Comparison of ENCODE assay signal across 21 cellular contexts in the genomic region with DNA sequence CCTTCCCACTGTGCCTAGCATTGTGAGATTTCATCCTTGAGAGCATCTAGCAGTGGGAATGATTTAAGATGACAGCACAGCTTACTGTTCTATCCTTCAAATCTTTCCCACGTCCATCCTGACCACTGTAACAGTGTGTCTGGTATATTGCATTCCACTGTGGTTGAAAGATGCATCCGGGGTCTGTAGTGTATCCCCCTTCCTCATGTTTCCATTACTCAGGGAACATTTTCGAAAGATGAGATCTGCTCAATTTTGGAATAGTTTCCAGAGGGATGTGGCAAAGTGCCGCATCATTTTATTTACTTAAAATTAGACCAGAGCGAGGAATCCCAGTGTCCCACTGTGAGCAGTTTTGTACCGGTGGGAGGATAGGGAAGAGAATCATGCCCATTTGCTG.
"Had no signal": no experiment of that assay in that cellular context is flagged by ENCODE, and none has a peak within 500 bp of the region (broad histone marks: within the 10 kb centered on the region; RNA-seq: fewer than 3 reads in every experiment).

No MANE protein-coding gene starts in this region.

- H3K4me3 ChIP-seq: dorsolateral prefrontal cortex, left lung, skin epidermis, tibial nerve, uterus had no signal

- H3K27me3 Mint-ChIP-seq: activated naive CD4-positive, alpha-beta T cell treated with anti-CD3 and anti-CD28 coated beads, Interleukin-2, amount 50 U/mL, for 24 hours had no signal

- H3K4me1 Mint-ChIP-seq: activated naive CD4-positive, alpha-beta T cell treated with anti-CD3 and anti-CD28 coated beads, Interleukin-2, amount 50 U/mL, for 24 hours; naive thymus-derived CD8-positive, alpha-beta T cell; T-helper 17 cell had no signal

- H3K9me3 ChIP-seq: left lung, tibial nerve, uterus had no signal

- H3K36me3 Mint-ChIP-seq: activated naive CD4-positive, alpha-beta T cell treated with anti-CD3 and anti-CD28 coated beads, Interleukin-2, amount 50 U/mL, for 24 hours; naive thymus-derived CD8-positive, alpha-beta T cell had no signal

- H3K27ac ChIP-seq: dorsolateral prefrontal cortex, left lung, tibial nerve, uterus had no signal

- H3K9me3 Mint-ChIP-seq: activated naive CD4-positive, alpha-beta T cell treated with anti-CD3 and anti-CD28 coated beads, Interleukin-2, amount 50 U/mL, for 24 hours; endodermal cell had no signal

- H3K4me3 Mint-ChIP-seq: activated CD8-positive, alpha-beta T cell treated with anti-CD3 and anti-CD28 coated beads, Interleukin-2, amount 10 ng/mL, durations not matched to agents 7 days and 5 days; activated naive CD4-positive, alpha-beta T cell treated with anti-CD3 and anti-CD28 coated beads, Interleukin-2, amount 50 U/mL, for 24 hours; endodermal cell; naive thymus-derived CD8-positive, alpha-beta T cell; T-helper 17 cell had no signal

- ATAC-seq: activated CD8-positive, alpha-beta T cell treated with anti-CD3 and anti-CD28 coated beads, Interleukin-2, amount 10 ng/mL, durations not matched to agents 7 days and 5 days; left lung; naive thymus-derived CD8-positive, alpha-beta T cell; T-helper 17 cell had no signal

- H3K4me1 ChIP-seq: left lung, tibial nerve, uterus had no signal

- H3K27ac Mint-ChIP-seq: activated CD8-positive, alpha-beta T cell treated with anti-CD3 and anti-CD28 coated beads, Interleukin-2, amount 10 ng/mL, durations not matched to agents 7 days and 5 days; activated naive CD4-positive, alpha-beta T cell treated with anti-CD3 and anti-CD28 coated beads, Interleukin-2, amount 50 U/mL, for 24 hours; endodermal cell; naive thymus-derived CD8-positive, alpha-beta T cell; T-helper 17 cell had no signal

- H3K36me3 ChIP-seq: left lung, tibial nerve, uterus had no signal

- DNase-seq: activated CD4-positive, alpha-beta T cell treated with anti-CD3 and anti-CD28 coated beads for 48 hours; activated CD8-positive, alpha-beta memory T cell treated with anti-CD3 and anti-CD28 coated beads, Interleukin-2, amount 50 U/mL, for 4 hours; activated CD8-positive, alpha-beta T cell treated with anti-CD3 and anti-CD28 coated beads, Interleukin-2, amount 10 ng/mL, durations not matched to agents 7 days and 5 days; activated effector memory CD4-positive, alpha-beta T cell treated with anti-CD3 and anti-CD28 coated beads, Interleukin-2, amount 50 U/mL, for 16 hours; activated T-cell treated with anti-CD3 and anti-CD28 coated beads, Interleukin-2, amount 50 U/mL, for 48 hours; amygdala; dorsolateral prefrontal cortex; endodermal cell; hypothalamus; kidney; left lung; naive thymus-derived CD8-positive, alpha-beta T cell; posterior cingulate gyrus; retina; stimulated activated CD4-positive, alpha-beta T cell treated with anti-CD3 and anti-CD28 coated beads, Interleukin-4, amount 100 ng/mL, for 24 hours; stimulated activated naive CD4-positive, alpha-beta T cell; T-helper 17 cell; uterus had no signal

- H3K27me3 ChIP-seq: left lung, tibial nerve, uterus had no signal
